Comparison of ENCODE assay signal across 2 cellular contexts in genomic region chr3:102174832-102175374, GRCh38.
TF ChIP-seq lines count a peak whose summit lies in the region.

No MANE protein-coding gene starts in this region.

TF ChIP-seq in liver, 16 proteins besides CTCF, POLR2A, EP300 and RAD21 (continued from another document):
- TF ChIP-seq REST (IDR thresholded peaks at IDR 0.05) (peak; percentile 8), YY1 (IDR thresholded peaks at IDR 0.05) (no peak)
TF ChIP-seq in liver: peak in this region for 1.

TF ChIP-seq in HepG2, 621 proteins besides CTCF, POLR2A, EP300 and RAD21 (continued from another document):
- no peak for TF ChIP-seq NFAT5 (CRISPR knock-in tag; IDR thresholded peaks at IDR 0.05)
- TF ChIP-seq ATF6 (CRISPR knock-in tag; conservative IDR thresholded peaks at IDR 0.05): no peak
- TF ChIP-seq SSRP1 (CRISPR knock-in tag; IDR thresholded peaks at IDR 0.05): no peak
- no peak for TF ChIP-seq AGO1 (IDR thresholded peaks at IDR 0.05; ENCODE audit: low read depth, low read length, poor library complexity, severe bottlenecking)
- no peak for TF ChIP-seq ZNF574 (CRISPR knock-in tag; IDR thresholded peaks at IDR 0.05)
- TF ChIP-seq ZNF354B (CRISPR knock-in tag; IDR thresholded peaks at IDR 0.05): no peak
- no peak for TF ChIP-seq NAIF1 (CRISPR knock-in tag; IDR thresholded peaks at IDR 0.05; ENCODE audit: borderline replicate concordance)
- TF ChIP-seq SIN3B (IDR thresholded peaks at IDR 0.05; ENCODE audit: low read length): no peak
- no peak for TF ChIP-seq MZF1 (CRISPR knock-in tag; IDR thresholded peaks at IDR 0.05; ENCODE audit: borderline replicate concordance)
- TF ChIP-seq IRF1 (CRISPR knock-in tag; IDR thresholded peaks at IDR 0.05; ENCODE audit: low read depth): no peak
- no peak for TF ChIP-seq HMG20A (CRISPR knock-in tag; IDR thresholded peaks at IDR 0.05; ENCODE audit: borderline replicate concordance)
